9 cellular contexts compared by ENCODE assay signal in the genomic region with DNA sequence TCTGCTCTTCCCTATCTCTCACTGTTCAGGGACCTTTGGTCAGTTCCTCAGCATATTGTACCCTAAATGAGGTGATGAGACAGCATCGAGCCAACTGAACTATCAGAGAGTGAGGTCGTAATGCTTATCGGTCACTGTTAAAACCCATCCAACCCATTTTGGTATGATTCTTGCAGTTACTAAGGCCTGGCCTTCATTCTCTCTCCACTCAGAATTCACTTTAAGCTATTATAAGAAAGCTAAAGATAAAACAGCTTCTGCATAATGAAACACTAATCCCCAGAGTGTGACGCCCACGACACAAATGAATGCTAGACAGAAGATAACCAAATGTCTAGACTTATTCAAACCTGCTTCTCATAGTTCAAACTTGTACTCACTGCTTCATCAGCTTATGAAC.
DNase-seq lines count a peak whose midpoint lies in the region; ATAC-seq, FAIRE-seq and TF ChIP-seq lines count a peak whose summit lies in the region.
"Had no signal": no experiment of that assay in that cellular context is flagged by ENCODE, and none has a peak within 500 bp of the region (broad histone marks: within the 10 kb centered on the region; RNA-seq: fewer than 3 reads in every experiment).

No MANE protein-coding gene starts in this region.

- H3K36me3 ChIP-seq in Karpas-422 (ENCODE audit: insufficient read depth, low read length): no peaks in the 10 kb centered on the region
- H3K36me3 ChIP-seq in breast epithelium: no peaks in the 10 kb centered on the region
- no peaks in the 10 kb centered on the region for H3K36me3 ChIP-seq in WERI-Rb-1

- H3K27me3 ChIP-seq in Karpas-422 (ENCODE audit: low read length) (0 out of 2 replicates have a peak, but pooled peaks cover 2% of the 10 kb centered on the region), breast epithelium (no peaks in the 10 kb centered on the region), WERI-Rb-1 (ENCODE audit: insufficient read depth, low read depth, severe bottlenecking) (no peaks in the 10 kb centered on the region)

- H3K9ac ChIP-seq in Karpas-422 (ENCODE audit: low read length): no peak overlapping the region

- peak; percentile 81 for FAIRE-seq in GM18507 (lab: Jason Lieb, UNC)

- H3K27ac ChIP-seq in Karpas-422 (ENCODE audit: low read length) (no peak overlapping the region), breast epithelium (no peak overlapping the region), WERI-Rb-1 (no peak overlapping the region)

- peak overlapping the region; percentile 55 for H3K4me2 ChIP-seq in Karpas-422 (ENCODE audit: low read depth, low read length, poor library complexity, severe bottlenecking)

- TF ChIP-seq CTCF in fibroblast of villous mesenchyme (IDR thresholded peaks at IDR 0.05; ENCODE audit: insufficient read depth, low read depth, low read length) (no peak), breast epithelium (IDR thresholded peaks at IDR 0.05) (no peak), WERI-Rb-1 (IDR thresholded peaks at IDR 0.05; ENCODE audit: low read depth, low read length) (no peak)

- H4K20me1 ChIP-seq in Karpas-422 (ENCODE audit: insufficient read depth, low read depth, low read length): no peaks in the 10 kb centered on the region

- H3K4me3 ChIP-seq in Karpas-422 (ENCODE audit: low read length) (peak overlapping the region; percentile 43; the same call in 1 of the 2 replicates), fibroblast of villous mesenchyme (ENCODE audit: low read depth, low read length) (no peak overlapping the region), breast epithelium (no peak overlapping the region), WERI-Rb-1 (ENCODE audit: low read depth, low read length) (no peak overlapping the region)

- intact Hi-C loops in breast epithelium (cut with DNase I; ENCODE audit: low total_unique reads): no loop called here

- TF ChIP-seq POLR2A in breast epithelium (IDR thresholded peaks at IDR 0.05): no peak

- DNase-seq in GM18507 (ENCODE audit: extremely low spot score, insufficient read length, low read depth): no peak
- peak; percentile 52 for DNase-seq in Karpas-422
- peak; percentile 58 for DNase-seq in fibroblast of villous mesenchyme (ENCODE audit: low read depth)
- no peak for DNase-seq in UCSD-AML1 (lab: John Stamatoyannopoulos, UW; ENCODE audit: unreplicated experiment)
- no peak for DNase-seq in breast epithelium (ENCODE audit: low spot score in 2 of 2)
- DNase-seq in WERI-Rb-1: no peak
- no peak for DNase-seq in SIG-M5 treated with dmso at 0.1 percent for 504 hours (lab: John Stamatoyannopoulos, UW; ENCODE audit: unreplicated experiment)
- DNase-seq: NCI-H345 had no signal

- H2AFZ ChIP-seq in Karpas-422 (ENCODE audit: low read length): peak overlapping the region; percentile 27; the same call in 1 of the 2 replicates

- no peaks in the 10 kb centered on the region for H3K9me2 ChIP-seq in Karpas-422 (replicated peaks; ENCODE audit: insufficient read depth, low read length)

- H3K4me1 ChIP-seq in Karpas-422 (ENCODE audit: low read length): peaks cover 43% of the 10 kb centered on the region
- H3K4me1 ChIP-seq in breast epithelium: no peaks in the 10 kb centered on the region

- H3K9me3 ChIP-seq in Karpas-422 (ENCODE audit: low read length) (no peaks in the 10 kb centered on the region), breast epithelium (no peaks in the 10 kb centered on the region), WERI-Rb-1 (ENCODE audit: severe bottlenecking) (no peaks in the 10 kb centered on the region)

- ATAC-seq in GM21576 (IDR thresholded peaks at IDR 0.05; ENCODE audit: unreplicated experiment): peak; percentile 57

- no peaks in the 10 kb centered on the region for H3K79me2 ChIP-seq in Karpas-422 (ENCODE audit: low read length)

Comparison
In these comparisons a context has a peak if more than half of its experiments do, and no peak if none do; other contexts are left out.
1. DNase-seq: peak in Karpas-422 (single experiment) and fibroblast of villous mesenchyme (single experiment); none in GM18507 (single experiment), UCSD-AML1 (single experiment), breast epithelium (0 of 2), WERI-Rb-1 (single experiment) and SIG-M5 treated with dmso at 0.1 percent for 504 hours (single experiment).